9 cellular contexts compared by ENCODE assay signal in the genomic region with DNA sequence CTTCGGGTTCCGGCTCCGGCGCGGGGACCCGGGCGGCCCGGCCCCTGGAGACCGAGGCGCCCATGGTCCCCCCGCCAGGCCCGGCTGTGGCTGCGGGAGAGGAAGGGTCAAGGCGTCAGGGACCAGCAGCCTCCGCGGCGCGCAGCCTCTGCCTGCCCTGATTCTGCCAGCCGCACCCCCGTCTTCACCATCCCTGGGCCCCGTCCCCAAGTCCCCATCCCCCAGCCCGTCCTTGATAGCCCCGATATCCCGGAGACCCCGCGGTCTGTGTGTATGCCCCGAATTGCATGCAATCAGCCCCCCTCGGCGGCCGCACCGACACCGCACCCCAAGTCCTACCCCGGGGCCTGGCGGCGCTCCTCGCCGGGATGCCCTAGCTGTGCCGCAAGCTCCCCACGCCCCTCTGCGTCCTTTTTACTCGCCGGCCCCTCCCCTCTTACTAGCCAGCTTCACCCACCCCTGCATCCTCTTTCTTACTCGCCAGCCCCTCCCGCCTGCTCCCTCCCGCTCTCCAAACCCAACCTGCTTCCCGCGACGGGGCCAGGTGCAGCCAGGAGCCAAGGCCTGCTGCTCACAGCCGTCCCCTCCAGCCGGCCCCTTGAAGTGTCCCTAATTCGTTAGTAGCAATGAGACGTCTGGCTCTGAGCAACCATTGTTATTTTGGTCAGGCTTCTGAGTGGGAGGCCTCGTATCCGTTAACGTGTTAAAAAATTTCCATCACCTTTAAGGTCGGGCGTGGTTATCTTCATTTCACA. TPM values are rescaled to one million over a fixed set of nuclear protein-coding genes. Genes with fewer than 3 reads are reported as not detected.
DNase-seq lines count a peak whose midpoint lies in the region; ATAC-seq, FAIRE-seq and TF ChIP-seq lines count a peak whose summit lies in the region.
"Had no signal": no experiment of that assay in that cellular context is flagged by ENCODE, and none has a peak within 500 bp of the region (broad histone marks: within the 10 kb centered on the region; RNA-seq: fewer than 3 reads in every experiment).

A gene with protein sequence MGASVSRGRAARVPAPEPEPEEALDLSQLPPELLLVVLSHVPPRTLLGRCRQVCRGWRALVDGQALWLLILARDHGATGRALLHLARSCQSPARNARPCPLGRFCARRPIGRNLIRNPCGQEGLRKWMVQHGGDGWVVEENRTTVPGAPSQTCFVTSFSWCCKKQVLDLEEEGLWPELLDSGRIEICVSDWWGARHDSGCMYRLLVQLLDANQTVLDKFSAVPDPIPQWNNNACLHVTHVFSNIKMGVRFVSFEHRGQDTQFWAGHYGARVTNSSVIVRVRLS (minus strand): TSS at position 386 of the 755 bp plus-strand sequence. CDS start 322 bp downstream, at position 64.

- no peaks in the 10 kb centered on the region for H3K36me3 Mint-ChIP-seq in activated naive CD8-positive, alpha-beta T cell treated with anti-CD3 and anti-CD28 coated beads, Interleukin-2, amount 50 U/mL, for 24 hours (ENCODE audit: low read depth)

- H3K27ac ChIP-seq in left ventricle myocardium inferior (replicated peaks) (peak within 1 kb of the TSS; percentile 63), pancreas (peak within 1 kb of the TSS; percentile 31 to 53 (median 46))

- intact Hi-C loops in left ventricle myocardium inferior (cut with micrococcal nuclease) = no loop called here
- intact Hi-C loops in pancreas (cut with DNase I) = no loop called here

- H3K27ac Mint-ChIP-seq in activated naive CD8-positive, alpha-beta T cell treated with anti-CD3 and anti-CD28 coated beads, Interleukin-2, amount 50 U/mL, for 24 hours = no peak within 1 kb of the TSS

- H3K4me3 ChIP-seq in GM06990 (replicated peaks; ENCODE audit: low read depth, low read length) (peak within 1 kb of the TSS; percentile 57), left ventricle myocardium inferior (peak within 1 kb of the TSS; percentile 76), pancreas (peak within 1 kb of the TSS; percentile 72 to 86 (median 84))

- H3K4me1 ChIP-seq in left ventricle myocardium inferior (peaks cover 25% of the 10 kb centered on the region), pancreas (no peaks in the 10 kb centered on the region)

- H3K9me3 Mint-ChIP-seq in activated naive CD8-positive, alpha-beta T cell treated with anti-CD3 and anti-CD28 coated beads, Interleukin-2, amount 50 U/mL, for 24 hours = no peaks in the 10 kb centered on the region

- peaks cover 13% of the 10 kb centered on the region for H3K4me1 Mint-ChIP-seq in activated naive CD8-positive, alpha-beta T cell treated with anti-CD3 and anti-CD28 coated beads, Interleukin-2, amount 50 U/mL, for 24 hours

- ATAC-seq in activated naive CD8-positive, alpha-beta T cell treated with anti-CD3 and anti-CD28 coated beads, Interleukin-2, amount 50 U/mL, for 24 hours = no peak
- ATAC-seq in pancreas = peak in 3 of 4 donors; percentile 26 to 44 (median 33)
- no peak for ATAC-seq in HG03135 (IDR thresholded peaks at IDR 0.05; ENCODE audit: unreplicated experiment)

- H3K4me3 Mint-ChIP-seq in activated naive CD8-positive, alpha-beta T cell treated with anti-CD3 and anti-CD28 coated beads, Interleukin-2, amount 50 U/mL, for 24 hours = peak within 1 kb of the TSS; percentile 63

- FAIRE-seq in pancreas (lab: Jason Lieb, UNC) = no peak

- peaks cover 2% of the 10 kb centered on the region for H3K27me3 Mint-ChIP-seq in activated naive CD8-positive, alpha-beta T cell treated with anti-CD3 and anti-CD28 coated beads, Interleukin-2, amount 50 U/mL, for 24 hours

- H3K36me3 ChIP-seq in GM06990 (ENCODE audit: control insufficient read depth, insufficient read depth, low read length) (no peaks in the 10 kb centered on the region), left ventricle myocardium inferior (peaks cover 2% of the 10 kb centered on the region), pancreas (no peaks in the 10 kb centered on the region)

- no peak for TF ChIP-seq CTCF in GM06990 (IDR thresholded peaks at IDR 0.05; ENCODE audit: insufficient read depth, low read length, poor library complexity, severe bottlenecking)
- TF ChIP-seq CTCF in left ventricle myocardium inferior (IDR thresholded peaks at IDR 0.05; ENCODE audit: borderline replicate concordance) = no peak
- TF ChIP-seq CTCF in pancreas (IDR thresholded peaks at IDR 0.05) = no peak

- 10 to 14% methylated on average over 46 to 57 of the region's 57 CpGs for WGBS in pancreas, 2 donors

- H3K9me3 ChIP-seq in left ventricle myocardium inferior (replicated peaks) (no peaks in the 10 kb centered on the region), pancreas (no peaks in the 10 kb centered on the region)

- no peaks in the 10 kb centered on the region for H3K27me3 ChIP-seq in GM06990 (replicated peaks; ENCODE audit: control insufficient read depth, insufficient read depth, low read length)
- peaks cover 44% of the 10 kb centered on the region for H3K27me3 ChIP-seq in left ventricle myocardium inferior (ENCODE audit: low read depth)
- no peaks in the 10 kb centered on the region for H3K27me3 ChIP-seq in pancreas

- peak; percentile 43 for DNase-seq in GM06990 (ENCODE audit: extremely low read depth, insufficient read length)
- DNase-seq in NCI-H146 treated with DMSO at 0.1 percent for 48 hours (lab: John Stamatoyannopoulos, UW; ENCODE audit: unreplicated experiment) = peak; percentile 68
- DNase-seq in activated naive CD8-positive, alpha-beta T cell treated with anti-CD3 and anti-CD28 coated beads, Interleukin-2, amount 50 U/mL, for 24 hours = peak; percentile 11
- DNase-seq in left ventricle myocardium inferior = peak; percentile 18
- DNase-seq in pancreas = peak in 2 of 6 donors; percentile 15 to 19
- DNase-seq in LoVo (ENCODE audit: low spot score) = no peak
- no peak for DNase-seq in activated CD8-positive, alpha-beta memory T cell treated with anti-CD3 and anti-CD28 coated beads, Interleukin-2, amount 50 U/mL, for 48 hours

RNA-seq across cellular contexts. Expression of the gene that starts here (rescaled TPM):
- 20.9 TPM for total RNA-seq in left ventricle myocardium inferior
- 1 to 10 TPM; 2.2 to 5.5 (median 4.3) TPM for total RNA-seq in pancreas
- polyA plus RNA-seq in pancreas = 1 to 10 TPM; 1.0 to 2.6 TPM
- total RNA-seq: T-helper 1 cell treated with Interleukin-12 subunit alpha and Interleukin-12 subunit beta and Interleukin-4 antibody, amounts not matched to agents 30 ng/mL and 1 ng/mL, for 36 hours had no signal

Comparison
In these comparisons a context has a peak if more than half of its experiments do, and no peak if none do; other contexts are left out.
1. DNase-seq: peak in GM06990 (single experiment), NCI-H146 treated with DMSO at 0.1 percent for 48 hours (single experiment), activated naive CD8-positive, alpha-beta T cell treated with anti-CD3 and anti-CD28 coated beads, Interleukin-2, amount 50 U/mL, for 24 hours (single experiment) and left ventricle myocardium inferior (single experiment); none in LoVo (single experiment) and activated CD8-positive, alpha-beta memory T cell treated with anti-CD3 and anti-CD28 coated beads, Interleukin-2, amount 50 U/mL, for 48 hours (single experiment).
2. ATAC-seq: peak in pancreas (3 of 4); none in activated naive CD8-positive, alpha-beta T cell treated with anti-CD3 and anti-CD28 coated beads, Interleukin-2, amount 50 U/mL, for 24 hours (single experiment) and HG03135 (single experiment).
3. Peak in every context shown above with its lines, with median percentiles within 50 percentile points of each other: H3K4me3 ChIP-seq.